Comparison of ENCODE assay signal across 25 cellular contexts in genomic region chr18:55844373-55844772, GRCh38.
DNase-seq lines count a peak whose midpoint lies in the region; ATAC-seq, FAIRE-seq and TF ChIP-seq lines count a peak whose summit lies in the region.
"Had no signal": no experiment of that assay in that cellular context is flagged by ENCODE, and none has a peak within 500 bp of the region (broad histone marks: within the 10 kb centered on the region; RNA-seq: fewer than 3 reads in every experiment).

No MANE protein-coding gene starts in this region.

- peaks cover 16% of the 10 kb centered on the region for H3K9me3 Mint-ChIP-seq in astrocyte (ENCODE audit: unreplicated experiment)
- peaks cover 26% of the 10 kb centered on the region for H3K9me3 Mint-ChIP-seq in mesothelial cell of epicardium
- H3K9me3 Mint-ChIP-seq in stimulated activated naive B cell treated with anti-CD40 and anti-IgM and Interleukin-4, amounts not matched to agents 10 μg/mL and 1 μg/mL and 100 μg/mL, for 72 hours: peaks cover 0 to 1% of the 10 kb centered on the region in 2 donors
- H3K9me3 Mint-ChIP-seq in stimulated activated naive CD8-positive, alpha-beta T cell treated with anti-CD3 and anti-CD28 coated beads, Interleukin-15, amount 100 ng/mL, for 72 hours: peaks cover 0 to 7% of the 10 kb centered on the region in 2 donors

- no peaks in the 10 kb centered on the region for H3K79me2 ChIP-seq in astrocyte (ENCODE audit: insufficient read depth, low read length)

- H2AFZ ChIP-seq in astrocyte (ENCODE audit: low read depth, low read length): no peak overlapping the region

- DNase-seq in EH (ENCODE audit: low read depth) (peak; percentile 34), M059J (ENCODE audit: low read depth) (peak; percentile 40), astrocyte (ENCODE audit: low read depth) (peak; percentile 33), mesothelial cell of epicardium (ENCODE audit: low spot score in 2 of 2, unreplicated experiment in 2 of 2) (no peak), NAMALWA (ENCODE audit: low spot score) (no peak), omental fat pad (ENCODE audit: low spot score) (no peak)
- DNase-seq in stimulated activated naive B cell treated with anti-CD40 and anti-IgM and Interleukin-4, amounts not matched to agents 10 μg/mL and 1 μg/mL and 100 μg/mL, for 72 hours: no peak
- DNase-seq in stimulated activated naive CD8-positive, alpha-beta T cell treated with anti-CD3 and anti-CD28 coated beads, Interleukin-15, amount 100 ng/mL, for 72 hours: no peak
- DNase-seq: AML-193; CD4-positive, alpha-beta T cell; HCEC 1CT; KG1; NCI-H1092; NCI-H1436; NCI-H187; NCI-H2081 treated with DMSO at 0.1 percent for 48 hours; NCI-H446 treated with DMSO at 0.1 percent for 48 hours; NCI-H526; SHP77 had no signal

- no peak overlapping the region for H3K9ac ChIP-seq in astrocyte (ENCODE audit: low read length)
- H3K9ac ChIP-seq: BLaER1 treated with 17β-estradiol and CSF1 and Interleukin-3, amounts not matched to agents 10 nM and 100 nM had no signal

- H3K27ac Mint-ChIP-seq in astrocyte (ENCODE audit: unreplicated experiment) (no peak overlapping the region), mesothelial cell of epicardium (peak overlapping the region; percentile 15)
- no peak overlapping the region for H3K27ac Mint-ChIP-seq in stimulated activated naive B cell treated with anti-CD40 and anti-IgM and Interleukin-4, amounts not matched to agents 10 μg/mL and 1 μg/mL and 100 μg/mL, for 72 hours
- H3K27ac Mint-ChIP-seq in stimulated activated naive CD8-positive, alpha-beta T cell treated with anti-CD3 and anti-CD28 coated beads, Interleukin-15, amount 100 ng/mL, for 72 hours: no peak overlapping the region
- H3K27ac Mint-ChIP-seq: CD4-positive, alpha-beta T cell had no signal

- H3K36me3 Mint-ChIP-seq in astrocyte (ENCODE audit: low read depth, unreplicated experiment): peaks cover 9% of the 10 kb centered on the region
- peaks cover 3% of the 10 kb centered on the region for H3K36me3 Mint-ChIP-seq in mesothelial cell of epicardium
- H3K36me3 Mint-ChIP-seq in stimulated activated naive B cell treated with anti-CD40 and anti-IgM and Interleukin-4, amounts not matched to agents 10 μg/mL and 1 μg/mL and 100 μg/mL, for 72 hours: no peaks in the 10 kb centered on the region

- H4K20me1 ChIP-seq in astrocyte (ENCODE audit: insufficient read depth, low read length): no peaks in the 10 kb centered on the region
- H4K20me1 ChIP-seq: BLaER1 treated with 17β-estradiol and CSF1 and Interleukin-3, amounts not matched to agents 10 nM and 100 nM had no signal

- H3K27me3 Mint-ChIP-seq in astrocyte (ENCODE audit: low read depth, unreplicated experiment) (no peaks in the 10 kb centered on the region), mesothelial cell of epicardium (ENCODE audit: low read depth) (no peaks in the 10 kb centered on the region)
- H3K27me3 Mint-ChIP-seq in stimulated activated naive B cell treated with anti-CD40 and anti-IgM and Interleukin-4, amounts not matched to agents 10 μg/mL and 1 μg/mL and 100 μg/mL, for 72 hours: no peaks in the 10 kb centered on the region
- no peaks in the 10 kb centered on the region for H3K27me3 Mint-ChIP-seq in stimulated activated naive CD8-positive, alpha-beta T cell treated with anti-CD3 and anti-CD28 coated beads, Interleukin-15, amount 100 ng/mL, for 72 hours
- H3K27me3 Mint-ChIP-seq: CD4-positive, alpha-beta T cell had no signal

- H3K4me3 Mint-ChIP-seq in astrocyte (ENCODE audit: unreplicated experiment): no peak overlapping the region
- H3K4me3 Mint-ChIP-seq in mesothelial cell of epicardium: no peak overlapping the region
- H3K4me3 Mint-ChIP-seq in stimulated activated naive B cell treated with anti-CD40 and anti-IgM and Interleukin-4, amounts not matched to agents 10 μg/mL and 1 μg/mL and 100 μg/mL, for 72 hours: no peak overlapping the region
- H3K4me3 Mint-ChIP-seq in stimulated activated naive CD8-positive, alpha-beta T cell treated with anti-CD3 and anti-CD28 coated beads, Interleukin-15, amount 100 ng/mL, for 72 hours: no peak overlapping the region
- H3K4me3 Mint-ChIP-seq: CD4-positive, alpha-beta T cell had no signal

- no peak for FAIRE-seq in astrocyte (lab: Jason Lieb, UNC)
- FAIRE-seq: A204.1, G401.6, H1 had no signal

- no peak for ATAC-seq in stimulated activated naive B cell treated with anti-CD40 and anti-IgM and Interleukin-4, amounts not matched to agents 10 μg/mL and 1 μg/mL and 100 μg/mL, for 72 hours (replicated peaks)
- ATAC-seq in stimulated activated naive CD8-positive, alpha-beta T cell treated with anti-CD3 and anti-CD28 coated beads, Interleukin-15, amount 100 ng/mL, for 72 hours: no peak
- no peak for ATAC-seq in omental fat pad (ENCODE audit: low FRiP score)
- ATAC-seq: Panc1 had no signal

- H3K36me3 ChIP-seq in astrocyte (ENCODE audit: insufficient read depth, low read length): no peaks in the 10 kb centered on the region
- H3K36me3 ChIP-seq: BLaER1 treated with 17β-estradiol and CSF1 and Interleukin-3, amounts not matched to agents 10 nM and 100 nM had no signal

- no peak overlapping the region for H3K4me2 ChIP-seq in astrocyte (ENCODE audit: low read length)
- H3K4me2 ChIP-seq: BLaER1 treated with 17β-estradiol and CSF1 and Interleukin-3, amounts not matched to agents 10 nM and 100 nM had no signal

- H3K4me3 ChIP-seq in astrocyte (ENCODE audit: insufficient read depth, low read depth, low read length): no peak overlapping the region
- H3K4me3 ChIP-seq: BLaER1 treated with 17β-estradiol and CSF1 and Interleukin-3, amounts not matched to agents 10 nM and 100 nM had no signal

- no peak overlapping the region for H3K27ac ChIP-seq in astrocyte (ENCODE audit: low read depth, low read length)
- H3K27ac ChIP-seq: BLaER1 treated with 17β-estradiol and CSF1 and Interleukin-3, amounts not matched to agents 10 nM and 100 nM; RWPE1 had no signal

- peaks cover 5% of the 10 kb centered on the region for H3K4me1 Mint-ChIP-seq in astrocyte (ENCODE audit: low read depth, unreplicated experiment)
- peaks cover 17% of the 10 kb centered on the region for H3K4me1 Mint-ChIP-seq in mesothelial cell of epicardium
- peaks cover 4 to 6% of the 10 kb centered on the region in 2 donors for H3K4me1 Mint-ChIP-seq in stimulated activated naive B cell treated with anti-CD40 and anti-IgM and Interleukin-4, amounts not matched to agents 10 μg/mL and 1 μg/mL and 100 μg/mL, for 72 hours
- H3K4me1 Mint-ChIP-seq in stimulated activated naive CD8-positive, alpha-beta T cell treated with anti-CD3 and anti-CD28 coated beads, Interleukin-15, amount 100 ng/mL, for 72 hours: no peaks in the 10 kb centered on the region

- TF ChIP-seq CTCF in astrocyte (IDR thresholded peaks at IDR 0.05; ENCODE audit: insufficient read depth, low read depth, low read length): no peak
- TF ChIP-seq CTCF in mesothelial cell of epicardium (IDR thresholded peaks at IDR 0.05; ENCODE audit: unreplicated experiment): no peak
- no peak for TF ChIP-seq CTCF in omental fat pad (IDR thresholded peaks at IDR 0.05)

- H3K9me3 ChIP-seq in astrocyte (ENCODE audit: insufficient read depth, low read depth, low read length): no peaks in the 10 kb centered on the region

- H3K27me3 ChIP-seq in astrocyte (ENCODE audit: insufficient read depth, low read length): no peaks in the 10 kb centered on the region
- H3K27me3 ChIP-seq: BLaER1 treated with 17β-estradiol and CSF1 and Interleukin-3, amounts not matched to agents 10 nM and 100 nM had no signal

- peaks cover 6% of the 10 kb centered on the region for H3K4me1 ChIP-seq in astrocyte (ENCODE audit: insufficient read depth, low read length)

Comparison
In these comparisons a context has a peak if more than half of its experiments do, and no peak if none do; other contexts are left out.
1. DNase-seq: peak in EH (single experiment), M059J (single experiment) and astrocyte (single experiment); none in mesothelial cell of epicardium (0 of 2), stimulated activated naive B cell treated with anti-CD40 and anti-IgM and Interleukin-4, amounts not matched to agents 10 μg/mL and 1 μg/mL and 100 μg/mL, for 72 hours (single experiment), NAMALWA (single experiment), stimulated activated naive CD8-positive, alpha-beta T cell treated with anti-CD3 and anti-CD28 coated beads, Interleukin-15, amount 100 ng/mL, for 72 hours (0 of 2) and omental fat pad (single experiment).